Comparison of ENCODE assay signal across 8 cellular contexts in the genomic region with DNA sequence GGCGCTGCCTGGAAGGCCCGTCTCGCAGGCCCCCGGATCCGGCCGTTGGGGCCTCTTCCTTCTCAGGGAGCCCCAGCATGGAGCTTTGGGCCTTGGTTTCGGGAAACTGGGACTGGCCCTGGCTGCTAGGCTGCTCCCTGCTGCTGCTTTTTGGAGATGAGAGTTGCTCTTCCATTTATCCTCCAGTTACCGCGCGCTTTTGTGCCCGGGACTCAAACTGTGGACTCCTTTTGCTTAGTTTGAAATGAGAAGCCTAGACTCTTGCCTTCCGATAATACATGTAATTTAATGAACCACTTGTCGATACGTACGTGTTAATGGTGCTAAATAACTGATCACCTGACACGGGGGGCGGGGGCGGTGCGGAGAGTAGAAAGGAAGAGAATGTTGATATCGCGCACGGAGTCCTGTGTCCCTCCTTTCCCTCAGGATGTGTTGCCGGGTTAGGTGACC. TPM values are rescaled to one million over a fixed set of nuclear protein-coding genes. Genes with fewer than 3 reads are reported as not detected.
DNase-seq lines count a peak whose midpoint lies in the region; ATAC-seq and TF ChIP-seq lines count a peak whose summit lies in the region.

No MANE protein-coding gene starts in this region.

- H2AK5ac ChIP-seq in mesenchymal stem cell (ENCODE audit: low read length, severe bottlenecking) = no peak overlapping the region

- H3K79me1 ChIP-seq in mesenchymal stem cell (replicated peaks; ENCODE audit: low read length, poor library complexity, severe bottlenecking) = no peaks in the 10 kb centered on the region

- H3K9me3 ChIP-seq in mesenchymal stem cell (ENCODE audit: control insufficient read depth, low read length) = no peaks in the 10 kb centered on the region

- peak overlapping the region in 1 of 2 experiments; percentile 100 for H3K18ac ChIP-seq in mesenchymal stem cell (ENCODE audit: low read depth in 1 of 2, low read length in 2 of 2)

- peak overlapping the region; percentile 84 for H2BK5ac ChIP-seq in mesenchymal stem cell (ENCODE audit: low read depth, low read length, poor library complexity, severe bottlenecking)

- DNase-seq in GM13977 (ENCODE audit: low spot score) (peak; percentile 31), NCI-H2227 treated with DMSO at 0.1 percent for 48 hours (lab: John Stamatoyannopoulos, UW) (peak; percentile 29), mesenchymal stem cell (peak; percentile 57), superior temporal gyrus (ENCODE audit: extremely low spot score) (no peak)
- peak; percentile 53 for DNase-seq in activated CD4-positive, alpha-beta T cell treated with anti-CD3 and anti-CD28 coated beads, Interleukin-2, amount 50 U/mL, for 1 hour
- DNase-seq in effector CD8-positive, alpha-beta T cell (lab: John Stamatoyannopoulos, UW) = peak; percentile 41
- peak; percentile 9 for DNase-seq in stimulated activated CD8-positive, alpha-beta memory T cell treated with anti-CD3 and anti-CD28 coated beads, Interleukin-12 subunit alpha, Interleukin-12 subunit beta, amount 100 ng/mL, for 4 hours (ENCODE audit: low read depth)

- peak; percentile 5 for ATAC-seq in HG02943 (IDR thresholded peaks at IDR 0.05; ENCODE audit: low read depth, unreplicated experiment)

- in situ Hi-C loops in GM13977 (cut with MboI; ENCODE audit: low pct_unique_long_range_greater_than_20kb, low sequenced_read_pairs, unreplicated experiment) = no loop called here

- peak overlapping the region in 1 of 2 experiments; percentile 29 for H3K23ac ChIP-seq in mesenchymal stem cell (ENCODE audit: low read length in 2 of 2)

- under 1% methylated on average over 18 of the region's 23 CpGs for WGBS in mesenchymal stem cell

- peak overlapping the region; percentile 92 for H4K8ac ChIP-seq in mesenchymal stem cell (ENCODE audit: low read length)

- peak overlapping the region; percentile 54 for H3K27ac ChIP-seq in mesenchymal stem cell (ENCODE audit: low read length, poor library complexity, severe bottlenecking)

- H3K27me3 ChIP-seq in mesenchymal stem cell (ENCODE audit: control insufficient read depth in 1 of 2, insufficient read depth in 1 of 2, low read length in 2 of 2) = no peaks in the 10 kb centered on the region

- no peaks in the 10 kb centered on the region for H3K4me1 ChIP-seq in mesenchymal stem cell (ENCODE audit: control insufficient read depth, insufficient read depth, low read depth, low read length)

- no peak overlapping the region for H2BK12ac ChIP-seq in mesenchymal stem cell (ENCODE audit: low read length in 2 of 2)

- peak overlapping the region; percentile 92 for H2BK15ac ChIP-seq in mesenchymal stem cell (ENCODE audit: low read depth, poor library complexity, severe bottlenecking)

- H2AFZ ChIP-seq in mesenchymal stem cell (ENCODE audit: low read depth, low read length) = peak overlapping the region; percentile 64

- H3K14ac ChIP-seq in mesenchymal stem cell (ENCODE audit: low read length in 2 of 2) = no peak overlapping the region

- TF ChIP-seq CTCF in GM13977 (IDR thresholded peaks at IDR 0.05; ENCODE audit: extremely low read depth, insufficient read depth, missing control alignments) = no peak

- H3K36me3 ChIP-seq in mesenchymal stem cell (ENCODE audit: control insufficient read depth in 1 of 2, insufficient read depth in 2 of 2, low read depth in 1 of 2, low read length in 2 of 2) = peaks cover 0 to under 1% of the 10 kb centered on the region in 2 experiments

- peak overlapping the region; percentile 62 for H3K4me2 ChIP-seq in mesenchymal stem cell (ENCODE audit: low read length, poor library complexity, severe bottlenecking)

- peak overlapping the region; percentile 93 to 96 for H3K4me3 ChIP-seq in mesenchymal stem cell (ENCODE audit: insufficient read depth in 1 of 2, low read depth in 1 of 2, low read length in 2 of 2)

- H3K9ac ChIP-seq in mesenchymal stem cell (ENCODE audit: low read length) = peak overlapping the region; percentile 94

- peak overlapping the region; percentile 95 for H2BK120ac ChIP-seq in mesenchymal stem cell (ENCODE audit: low read depth, low read length)

- H4K91ac ChIP-seq in mesenchymal stem cell (ENCODE audit: low read length) = no peak overlapping the region

- peak overlapping the region; percentile 87 to 95 for H3K4ac ChIP-seq in mesenchymal stem cell (ENCODE audit: low read depth in 1 of 2, low read length in 2 of 2)

RNA-seq across cellular contexts. Expression of a gene that starts 0.9 kb away (rescaled TPM):
- polyA plus RNA-seq in mesenchymal stem cell (2013, experiment 1 of 2) = 24.0 TPM
- polyA plus RNA-seq in mesenchymal stem cell (2013, experiment 2 of 2) = 23.4 TPM
